Comparison of ENCODE assay signal across 11 cellular contexts in the genomic region with DNA sequence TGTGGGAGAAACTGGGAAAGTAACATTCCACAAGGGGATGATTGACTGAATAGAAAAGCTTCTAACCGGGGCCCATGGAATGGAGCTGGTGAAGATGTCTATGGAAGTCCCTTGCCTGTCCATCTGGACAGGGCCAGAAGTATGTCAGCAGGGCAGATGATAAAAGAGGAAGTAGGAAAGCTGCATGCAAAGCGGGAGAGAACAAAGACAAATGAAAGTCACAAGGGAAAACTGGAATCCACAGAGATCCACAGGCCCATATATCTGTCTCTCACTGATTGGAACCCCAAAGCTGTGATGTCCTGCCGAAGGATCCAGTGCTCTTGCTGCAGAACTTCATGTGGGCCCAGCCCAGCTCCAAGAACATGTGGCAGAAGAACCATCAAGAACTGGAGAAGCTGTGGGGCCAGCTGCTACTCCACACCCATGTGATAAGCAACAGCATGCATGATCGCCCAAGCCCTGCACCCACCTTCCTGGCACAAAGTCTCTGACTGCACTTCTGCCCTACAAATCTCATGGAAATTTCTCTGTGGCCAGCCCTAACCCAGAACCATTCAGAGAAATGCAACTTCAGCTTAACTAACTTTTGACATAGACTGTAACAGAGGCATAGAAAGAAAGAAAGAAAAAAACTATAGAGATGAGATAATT.
DNase-seq lines count a peak whose midpoint lies in the region; ATAC-seq and TF ChIP-seq lines count a peak whose summit lies in the region.
"Had no signal": no experiment of that assay in that cellular context is flagged by ENCODE, and none has a peak within 500 bp of the region (broad histone marks: within the 10 kb centered on the region; RNA-seq: fewer than 3 reads in every experiment).

No MANE protein-coding gene starts in this region.

- H3K36me3 ChIP-seq in breast epithelium: no peaks in the 10 kb centered on the region

- no peaks in the 10 kb centered on the region for H3K9me3 ChIP-seq in breast epithelium

- intact Hi-C loops in breast epithelium (cut with DNase I; ENCODE audit: low total_unique reads): no loop called here

- TF ChIP-seq CTCF in GM12864 (IDR thresholded peaks at IDR 0.05; ENCODE audit: low read depth, low read length, missing control alignments) (no peak), breast epithelium (IDR thresholded peaks at IDR 0.05) (no peak)

- no peak overlapping the region for H3K27ac ChIP-seq in breast epithelium

- ATAC-seq in GM19397 (IDR thresholded peaks at IDR 0.05; ENCODE audit: unreplicated experiment): peak; percentile 67
- ATAC-seq in HG02884 (IDR thresholded peaks at IDR 0.05; ENCODE audit: unreplicated experiment): peak; percentile 76

- H3K4me3 ChIP-seq in GM12864 (ENCODE audit: low read depth, low read length) (no peak overlapping the region), breast epithelium (no peak overlapping the region)

- DNase-seq in GM12864 (ENCODE audit: low read depth): peak; percentile 5
- DNase-seq in NAMALWA (ENCODE audit: low spot score): peak; percentile 25
- DNase-seq in breast epithelium (ENCODE audit: low spot score in 2 of 2): no peak
- no peak for DNase-seq in kidney glomerular epithelial cell (lab: John Stamatoyannopoulos, UW)
- no peak for DNase-seq in SHP77 treated with DMSO at 0.1 percent for 48 hours (lab: John Stamatoyannopoulos, UW)
- DNase-seq in stimulated activated CD4-positive, alpha-beta T cell treated with anti-CD3 and anti-CD28 coated beads, Interleukin-2, amount 100 ng/mL, for 24 hours: no peak
- DNase-seq: activated CD4-positive, CD25-positive, alpha-beta regulatory T cell; activated effector memory CD4-positive, alpha-beta T cell treated with Interleukin-2 at 50 U/mL for 16 hours; NCI-H1694 had no signal

- no peaks in the 10 kb centered on the region for H3K27me3 ChIP-seq in breast epithelium

- no peak for TF ChIP-seq POLR2A in breast epithelium (IDR thresholded peaks at IDR 0.05)

- H3K4me1 ChIP-seq in breast epithelium: no peaks in the 10 kb centered on the region

Comparison
In these comparisons a context has a peak if more than half of its experiments do, and no peak if none do; other contexts are left out.
1. DNase-seq: peak in GM12864 (single experiment) and NAMALWA (single experiment); none in breast epithelium (0 of 2), kidney glomerular epithelial cell (single experiment), SHP77 treated with DMSO at 0.1 percent for 48 hours (single experiment) and stimulated activated CD4-positive, alpha-beta T cell treated with anti-CD3 and anti-CD28 coated beads, Interleukin-2, amount 100 ng/mL, for 24 hours (0 of 2).